ENCODE assay signal across 9 cellular contexts in the genomic region with DNA sequence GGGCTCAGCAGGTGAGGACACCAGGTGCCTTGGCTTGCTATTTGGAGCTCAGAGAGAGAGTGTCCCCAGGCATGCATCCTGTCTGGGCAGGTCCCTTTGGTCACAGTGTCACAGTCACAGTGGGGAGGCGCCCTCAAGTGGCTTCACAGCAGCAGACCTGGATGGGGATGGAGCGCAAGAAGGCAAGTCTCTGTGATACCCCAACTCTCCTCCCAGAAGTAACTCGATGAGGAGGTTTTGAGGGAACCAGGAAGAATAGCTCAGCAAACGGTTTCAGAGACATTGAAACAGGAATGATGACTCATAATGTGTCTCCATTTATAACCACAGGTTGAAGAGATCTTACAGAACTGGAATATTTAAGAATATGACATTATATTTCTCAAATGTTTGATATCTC.
DNase-seq lines count a peak whose midpoint lies in the region; ATAC-seq and TF ChIP-seq lines count a peak whose summit lies in the region.
"Had no signal": no experiment of that assay in that cellular context is flagged by ENCODE, and none has a peak within 500 bp of the region (broad histone marks: within the 10 kb centered on the region; RNA-seq: fewer than 3 reads in every experiment).

No MANE protein-coding gene starts in this region.

- H3K27me3 ChIP-seq in tibial artery = peaks cover 0 to 50% of the 10 kb centered on the region in 2 donors

- DNase-seq in DMS53 (lab: John Stamatoyannopoulos, UW) (peak; percentile 80), SW 1271 (lab: John Stamatoyannopoulos, UW) (peak; percentile 32 to 69), fibroblast of mammary gland (ENCODE audit: low read depth) (peak; percentile 41), putamen (ENCODE audit: low spot score) (peak; percentile 49), tibial artery (no peak), NCI-H1694 treated with DMSO at 0.1 percent for 48 hours (lab: John Stamatoyannopoulos, UW) (no peak)

- TF ChIP-seq CTCF in fibroblast of mammary gland (conservative IDR thresholded peaks at IDR 0.05; ENCODE audit: control insufficient read depth, insufficient read depth, low read depth, low read length) (no peak), tibial artery (IDR thresholded peaks at IDR 0.05) (no peak)

- H3K36me3 ChIP-seq in tibial artery = no peaks in the 10 kb centered on the region

- H3K4me1 ChIP-seq in tibial artery = peaks cover 0 to 11% (median 2%) of the 10 kb centered on the region in 4 donors

- intact Hi-C loops in tibial artery (cut with DNase I; ENCODE audit: low total_unique reads) = no loop called here

- H3K9me3 ChIP-seq in tibial artery = no peaks in the 10 kb centered on the region

- no peak overlapping the region for H3K27ac ChIP-seq in tibial artery

- ATAC-seq in GM19328 (IDR thresholded peaks at IDR 0.05; ENCODE audit: unreplicated experiment) (peak; percentile 60), HG03432 (IDR thresholded peaks at IDR 0.05; ENCODE audit: unreplicated experiment) (peak; percentile 94)
- ATAC-seq: T-cell had no signal

- H3K4me3 ChIP-seq in fibroblast of mammary gland (ENCODE audit: control insufficient read depth, low read depth, low read length) (no peak overlapping the region), tibial artery (no peak overlapping the region)

Comparison
In these comparisons a context has a peak if more than half of its experiments do, and no peak if none do; other contexts are left out.
1. DNase-seq: peak in DMS53 (single experiment), SW 1271 (2 of 2), fibroblast of mammary gland (single experiment) and putamen (single experiment); none in tibial artery (0 of 2) and NCI-H1694 treated with DMSO at 0.1 percent for 48 hours (single experiment).